In genomic region chr17:64134996-64135395, GRCh38 we compare ENCODE assay signal across 14 cellular contexts.
"Had no signal": no experiment of that assay in that cellular context is flagged by ENCODE, and none has a peak within 500 bp of the region (broad histone marks: within the 10 kb centered on the region; RNA-seq: fewer than 3 reads in every experiment).

No MANE protein-coding gene starts in this region.

- H3K27ac ChIP-seq: neutrophil, right atrium auricular region had no signal

- ATAC-seq: left colon; left ventricle myocardium superior; naive thymus-derived CD8-positive, alpha-beta T cell had no signal

- H3K36me3 ChIP-seq: neutrophil, right atrium auricular region had no signal

- H3K4me3 ChIP-seq: right atrium auricular region had no signal

- H3K27me3 ChIP-seq: neutrophil, right atrium auricular region had no signal

- H3K9me3 ChIP-seq: neutrophil, right atrium auricular region had no signal

- DNase-seq: erythroblast; foreskin melanocyte; head of caudate nucleus; hippocampal formation; left colon; left ventricle myocardium superior; mesendoderm; naive thymus-derived CD8-positive, alpha-beta T cell; small intestine; stimulated activated CD4-positive, alpha-beta T cell treated with anti-CD3 and anti-CD28 coated beads, Interleukin-2, amount 100 ng/mL, for 48 hours; stimulated activated naive CD4-positive, alpha-beta T cell treated with Interleukin-2 at 50 U/mL for 16 hours; trophoblast cell had no signal
